ENCODE assay signal across 8 cellular contexts in the genomic region with DNA sequence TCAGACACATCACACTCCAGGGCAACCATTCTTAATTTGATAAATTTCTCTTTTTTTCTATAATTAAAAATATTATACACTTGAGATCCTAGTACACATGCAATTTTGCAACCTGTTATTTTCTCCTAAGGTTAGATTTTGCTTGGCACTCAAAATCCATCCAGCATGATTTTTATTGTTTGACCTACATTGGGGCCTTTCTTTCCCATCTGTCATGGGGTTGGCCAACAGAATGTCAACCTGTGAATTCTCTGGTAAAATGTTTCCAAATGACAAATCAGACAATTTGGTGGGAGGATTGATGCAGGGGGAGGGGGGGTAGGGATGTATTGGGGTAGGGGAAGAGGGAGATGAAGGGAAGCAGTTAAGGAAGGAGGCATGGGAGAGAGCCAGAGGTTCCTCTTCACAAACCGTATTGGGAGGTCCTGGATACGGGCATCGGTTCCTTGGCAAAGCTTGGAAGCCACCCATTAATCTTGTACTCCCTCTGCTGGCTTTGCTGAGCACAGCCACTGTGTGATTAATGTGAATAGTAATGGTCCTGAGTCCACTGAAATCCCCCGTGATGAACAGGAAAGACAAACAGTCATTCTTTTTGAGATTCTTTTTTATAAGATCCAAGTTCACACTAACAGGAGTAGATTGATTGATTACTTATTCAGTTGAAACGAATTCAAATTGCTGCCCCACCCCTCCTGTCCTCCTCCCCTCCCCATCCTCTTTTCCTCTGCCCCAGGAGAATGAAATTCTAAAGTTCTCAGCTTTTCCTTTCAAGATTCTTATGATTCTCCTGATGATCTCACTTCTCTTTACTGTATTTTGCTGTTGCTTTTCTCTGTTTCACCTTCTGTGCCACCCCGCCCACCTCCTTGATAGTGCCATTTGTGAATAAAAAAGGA.
DNase-seq lines count a peak whose midpoint lies in the region; ATAC-seq and TF ChIP-seq lines count a peak whose summit lies in the region.

No MANE protein-coding gene starts in this region.

- no peak overlapping the region for H3K4ac ChIP-seq in IMR-90 (ENCODE audit: low read depth, low read length)

- no peak overlapping the region for H4K91ac ChIP-seq in IMR-90 (ENCODE audit: insufficient read depth, low read depth, low read length)

- no peak overlapping the region for H2AK9ac ChIP-seq in IMR-90 (replicated peaks; ENCODE audit: low read depth, low read length, poor library complexity)

- CTCF ChIA-PET in IMR-90 (lab: Yijun Ruan, JAX) = interaction anchor here (0.6 to 0.7 kb wide), 3 partner anchors 19 to 102 kb away, joined by 3 to 4 read pairs (median 3); no protein-coding TSS in a partner anchor

- DNase-seq in Right ventricle myocardium inferior (ENCODE audit: missing footprints) (no peak), cardiac septum (ENCODE audit: low spot score) (no peak), IMR-90 (peak; percentile 68), Peyer's patch (peak in 2 of 3 donors; percentile 51 to 73), dermis microvascular lymphatic vessel endothelial cell (ENCODE audit: low read depth in 2 of 2) (peak; percentile 74 to 83)

- H3K4me2 ChIP-seq in IMR-90 (ENCODE audit: low read depth, low read length) = no peak overlapping the region

- no TSS peak for BruUV-seq in IMR-90 (replicated peaks; lab: Mats Ljungman, UMichigan)

- no peak overlapping the region for H3K23ac ChIP-seq in IMR-90 (ENCODE audit: low read depth, low read length)

- no peak overlapping the region for H4K5ac ChIP-seq in IMR-90 (ENCODE audit: low read depth, low read length)

- POLR2A ChIA-PET in IMR-90 (lab: Charles Lee; ENCODE audit: unreplicated experiment) = no interaction called here

- intact Hi-C loops in Right ventricle myocardium inferior (cut with DNase I) = loop anchor here (2.0 to 5.0 kb wide), 2 partner anchors 101 to 354 kb away; partner anchors contain the start of gene MAGI1
- intact Hi-C loops in cardiac septum (cut with DNase I) = loop anchor here (2.0 kb wide), 2 partner anchors 100 to 354 kb away; partner anchors contain the start of gene MAGI1
- intact Hi-C loops in IMR-90 (cut with micrococcal nuclease) = loop anchor here (1.0 to 10.0 kb wide), 4 partner anchors 100 to 353 kb away; partner anchors contain the start of gene MAGI1

- TF ChIP-seq CTCF in IMR-90 (conservative IDR thresholded peaks at IDR 0.05; ENCODE audit: low read depth, low read length) (peak; percentile 83), Peyer's patch (IDR thresholded peaks at IDR 0.05) (peak in 4 of 6 experiments; percentile 42 to 82 (median 78)), liver (IDR thresholded peaks at IDR 0.05; ENCODE audit: low read depth, low read length, missing input control) (peak; percentile 89)

- ATAC-seq in Right ventricle myocardium inferior (peak; percentile 80), IMR-90 (ENCODE audit: low read depth) (peak; percentile 89), HG03571 (IDR thresholded peaks at IDR 0.05; ENCODE audit: unreplicated experiment) (no peak), GM19324 (IDR thresholded peaks at IDR 0.05; ENCODE audit: low FRiP score, unreplicated experiment) (no peak)

- no peak overlapping the region for H2BK5ac ChIP-seq in IMR-90 (ENCODE audit: low read depth, low read length, poor library complexity, severe bottlenecking)

- no peak overlapping the region for H3K4me3 ChIP-seq in IMR-90 (ENCODE audit: insufficient read depth, low read depth, low read length)
- H3K4me3 ChIP-seq in Peyer's patch = no peak overlapping the region
- no peak overlapping the region for H3K4me3 ChIP-seq in liver (ENCODE audit: low read depth in 1 of 3, low read length in 3 of 3)

- H2BK120ac ChIP-seq in IMR-90 (ENCODE audit: low read depth, low read length) = no peak overlapping the region

- peaks cover 1% of the 10 kb centered on the region; the same call in 1 of the 2 replicates for H3K9me1 ChIP-seq in IMR-90 (ENCODE audit: insufficient read depth, low read length)

- no CpG with 5 or more reads among the region's 6 CpGs for WGBS in IMR-90 (ENCODE audit: extremely low coverage in 2 of 2, insufficient read length in 1 of 2), 2 experiments
- 16% methylated on average over 6 of the region's 6 CpGs for WGBS in liver

- in situ Hi-C loops in IMR-90 (cut with MboI; ENCODE audit: low sequenced_read_pairs) = loop anchor here (10.0 kb wide), 1 partner anchor 94 kb away; no protein-coding TSS in a partner anchor

- no peak overlapping the region for H3K14ac ChIP-seq in IMR-90 (replicated peaks; ENCODE audit: low read depth, low read length)

- H3K56ac ChIP-seq in IMR-90 (ENCODE audit: extremely low read depth, insufficient read depth, low read length) = no peak overlapping the region

- H4K20me1 ChIP-seq in IMR-90 (ENCODE audit: insufficient read depth, low read length) = no peaks in the 10 kb centered on the region

- H3K79me1 ChIP-seq in IMR-90 (ENCODE audit: low read depth in 1 of 2, low read length in 2 of 2) = no peaks in the 10 kb centered on the region

- H3K9me3 ChIP-seq in IMR-90 (ENCODE audit: control insufficient read depth, insufficient read depth, low read length) = no peaks in the 10 kb centered on the region
- no peaks in the 10 kb centered on the region for H3K9me3 ChIP-seq in Peyer's patch
- no peaks in the 10 kb centered on the region for H3K9me3 ChIP-seq in liver (ENCODE audit: control insufficient read depth in 4 of 4, low read length in 3 of 4)

- TF ChIP-seq RAD21 in IMR-90 (IDR thresholded peaks at IDR 0.05; ENCODE audit: low read length) = peak; percentile 91
- peak; percentile 94 to 97 for TF ChIP-seq RAD21 in liver (IDR thresholded peaks at IDR 0.05)

- dilution Hi-C loops in IMR-90 (cut with HindIII; ENCODE audit: low sequenced_read_pairs, unreplicated experiment) = no loop called here

- H2AK5ac ChIP-seq in IMR-90 (ENCODE audit: low read depth, low read length) = no peak overlapping the region; the same call in 1 of the 2 replicates

- no peaks in the 10 kb centered on the region for H3K36me3 ChIP-seq in IMR-90 (ENCODE audit: control insufficient read depth, insufficient read depth, low read length)
- H3K36me3 ChIP-seq in Peyer's patch = no peaks in the 10 kb centered on the region
- H3K36me3 ChIP-seq in liver (ENCODE audit: control insufficient read depth in 4 of 4, insufficient read depth in 3 of 4, low read depth in 1 of 4, low read length in 3 of 4) = no peaks in the 10 kb centered on the region

- no peak overlapping the region for H3K18ac ChIP-seq in IMR-90 (ENCODE audit: low read depth, low read length)

- H2AFZ ChIP-seq in IMR-90 (replicated peaks; ENCODE audit: low read length, poor library complexity) = peak overlapping the region; percentile 53

- no peak overlapping the region for H3K27ac ChIP-seq in IMR-90 (ENCODE audit: insufficient read depth, low read length)
- H3K27ac ChIP-seq in Peyer's patch = no peak overlapping the region
- no peak overlapping the region for H3K27ac ChIP-seq in liver (ENCODE audit: low read depth in 1 of 2, low read length in 2 of 2)

- H2BK20ac ChIP-seq in IMR-90 (ENCODE audit: low read depth, low read length) = no peak overlapping the region

- no peak overlapping the region for H4K8ac ChIP-seq in IMR-90 (ENCODE audit: low read depth in 2 of 2, low read length in 2 of 2)

- H3K27me3 ChIP-seq in IMR-90 (ENCODE audit: control insufficient read depth, insufficient read depth, low read length) (no peaks in the 10 kb centered on the region), Peyer's patch (no peaks in the 10 kb centered on the region), liver (ENCODE audit: control insufficient read depth in 4 of 4, insufficient read depth in 4 of 4, low read length in 3 of 4) (no peaks in the 10 kb centered on the region)

- TF ChIP-seq POLR2A in IMR-90 (IDR thresholded peaks at IDR 0.05; ENCODE audit: low read depth, low read length) = 0 out of 2 replicates have a peak, but pooled peaks have one; percentile 23
- TF ChIP-seq POLR2A in Peyer's patch (IDR thresholded peaks at IDR 0.05) = no peak

- 0 out of 3 replicates have a peak overlapping the region, but pooled peaks have one; percentile 8 for H2BK15ac ChIP-seq in IMR-90 (ENCODE audit: low read depth, low read length)

- H3K4me1 ChIP-seq in IMR-90 (ENCODE audit: control insufficient read depth, insufficient read depth, low read length) (peaks cover 1% of the 10 kb centered on the region), Peyer's patch (no peaks in the 10 kb centered on the region), liver (ENCODE audit: control insufficient read depth in 4 of 4, insufficient read depth in 4 of 4, low read length in 3 of 4) (no peaks in the 10 kb centered on the region)

- H3K9ac ChIP-seq in IMR-90 (ENCODE audit: low read depth, low read length) (no peak overlapping the region), liver (ENCODE audit: low read depth in 1 of 2, low read length in 2 of 2) (no peak overlapping the region)

TF ChIP-seq in IMR-90, 13 proteins besides CTCF, POLR2A, EP300 and RAD21 (continues in another document):
- TF ChIP-seq, protein P1, sequence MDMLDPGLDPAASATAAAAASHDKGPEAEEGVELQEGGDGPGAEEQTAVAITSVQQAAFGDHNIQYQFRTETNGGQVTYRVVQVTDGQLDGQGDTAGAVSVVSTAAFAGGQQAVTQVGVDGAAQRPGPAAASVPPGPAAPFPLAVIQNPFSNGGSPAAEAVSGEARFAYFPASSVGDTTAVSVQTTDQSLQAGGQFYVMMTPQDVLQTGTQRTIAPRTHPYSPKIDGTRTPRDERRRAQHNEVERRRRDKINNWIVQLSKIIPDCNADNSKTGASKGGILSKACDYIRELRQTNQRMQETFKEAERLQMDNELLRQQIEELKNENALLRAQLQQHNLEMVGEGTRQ (IDR thresholded peaks at IDR 0.05; ENCODE audit: low read depth, low read length) = no peak
- TF ChIP-seq RCOR1 (IDR thresholded peaks at IDR 0.05; ENCODE audit: insufficient replicate concordance, low read length) (no peak), SMC3 (IDR thresholded peaks at IDR 0.05; ENCODE audit: low read depth, low read length) (peak; percentile 88), RFX5 (IDR thresholded peaks at IDR 0.05; ENCODE audit: low read depth, low read length) (no peak)

TF ChIP-seq in liver, 16 proteins besides CTCF, POLR2A, EP300 and RAD21 (continues in another document):
- no peak for TF ChIP-seq TAF1 (conservative IDR thresholded peaks at IDR 0.05)

Comparison
In these comparisons a context has a peak if more than half of its experiments do, and no peak if none do; other contexts are left out.
1. ATAC-seq: peak in Right ventricle myocardium inferior (single experiment) and IMR-90 (single experiment); none in HG03571 (single experiment) and GM19324 (single experiment).
2. DNase-seq: peak in IMR-90 (single experiment), Peyer's patch (2 of 3) and dermis microvascular lymphatic vessel endothelial cell (2 of 2); none in Right ventricle myocardium inferior (single experiment) and cardiac septum (single experiment).
3. Peak in every context shown above with its lines, with median percentiles within 50 percentile points of each other: CTCF ChIP-seq.